In the genomic region with DNA sequence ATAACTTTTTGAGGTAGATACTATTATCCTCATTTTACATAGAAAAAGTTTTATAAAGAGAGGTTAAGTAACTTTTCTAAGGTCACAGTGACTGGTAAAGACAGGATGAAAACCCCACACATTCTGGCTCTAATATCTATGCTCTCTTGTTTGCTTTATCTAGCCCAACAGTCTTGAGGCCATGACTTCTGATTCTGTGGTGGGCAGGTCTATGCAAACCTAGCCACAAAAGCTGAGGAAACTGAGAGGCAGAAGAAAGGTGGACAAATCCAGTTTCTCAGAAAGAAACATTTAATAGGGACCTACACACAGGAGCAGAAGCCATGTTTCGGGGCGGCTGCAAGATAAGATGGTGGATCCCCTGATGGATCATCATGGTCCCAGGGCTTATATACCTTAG, we compare ENCODE assay signal across 21 cellular contexts. TPM values are rescaled to one million over a fixed set of nuclear protein-coding genes. Genes with fewer than 3 reads are reported as not detected.
A peak's percentile ranks its signal among the peaks of the same experiment; 100 is the strongest.
DNase-seq lines count a peak whose midpoint lies in the region; ATAC-seq, FAIRE-seq and TF ChIP-seq lines count a peak whose summit lies in the region.
"Had no signal": no experiment of that assay in that cellular context is flagged by ENCODE, and none has a peak within 500 bp of the region (broad histone marks: within the 10 kb centered on the region; RNA-seq: fewer than 3 reads in every experiment).

No MANE protein-coding gene starts in this region.

- H2AFZ ChIP-seq in endothelial cell of umbilical vein (ENCODE audit: low read depth, low read length): no peak overlapping the region

- peaks cover 4% of the 10 kb centered on the region for H3K36me3 Mint-ChIP-seq in T-helper 17 cell (ENCODE audit: low read depth)
- H3K36me3 Mint-ChIP-seq in natural killer cell treated with Interleukin-12 subunit alpha and Interleukin-12 subunit beta and Interleukin-15 and Interleukin-18, amount 100 ng/mL, for 72 hours: peaks cover 8% of the 10 kb centered on the region

- TF ChIP-seq CTCF in left ventricle myocardium inferior (IDR thresholded peaks at IDR 0.05; ENCODE audit: borderline replicate concordance) (no peak), heart left ventricle (IDR thresholded peaks at IDR 0.05) (no peak), endothelial cell of umbilical vein (IDR thresholded peaks at IDR 0.05; ENCODE audit: extremely low read depth in 1 of 2, insufficient read depth in 1 of 2, low read depth in 1 of 2, low read length in 2 of 2) (no peak), WERI-Rb-1 (IDR thresholded peaks at IDR 0.05; ENCODE audit: low read depth, low read length) (no peak), omental fat pad (IDR thresholded peaks at IDR 0.05) (no peak)

- H3K4me3 Mint-ChIP-seq in T-helper 17 cell: no peak overlapping the region
- H3K4me3 Mint-ChIP-seq in natural killer cell treated with Interleukin-12 subunit alpha and Interleukin-12 subunit beta and Interleukin-15 and Interleukin-18, amount 100 ng/mL, for 72 hours: no peak overlapping the region
- H3K4me3 Mint-ChIP-seq: B cell; CD4-positive, alpha-beta T cell; IgD-negative memory B cell had no signal

- no peaks in the 10 kb centered on the region for H3K27me3 Mint-ChIP-seq in T-helper 17 cell
- no peaks in the 10 kb centered on the region for H3K27me3 Mint-ChIP-seq in natural killer cell treated with Interleukin-12 subunit alpha and Interleukin-12 subunit beta and Interleukin-15 and Interleukin-18, amount 100 ng/mL, for 72 hours
- H3K27me3 Mint-ChIP-seq: B cell; CD4-positive, alpha-beta T cell; IgD-negative memory B cell had no signal

- ATAC-seq in heart left ventricle (no peak), T-helper 17 cell (no peak), omental fat pad (ENCODE audit: low FRiP score) (no peak)
- no peak for ATAC-seq in natural killer cell treated with Interleukin-12 subunit alpha and Interleukin-12 subunit beta and Interleukin-15 and Interleukin-18, amount 100 ng/mL, for 72 hours
- ATAC-seq: A549 had no signal

- CTCF ChIA-PET in endothelial cell of umbilical vein (lab: Charles Lee): no interaction called here

- H4K20me1 ChIP-seq in endothelial cell of umbilical vein (replicated peaks; ENCODE audit: control insufficient read depth, extremely low read depth, insufficient read depth, low read length): no peaks in the 10 kb centered on the region

- dilution Hi-C loops in endothelial cell of umbilical vein (cut with MboI; ENCODE audit: extremely low pct_ligation_motif_present, low sequenced_read_pairs): no loop called here

- H3K4me3 ChIP-seq in left ventricle myocardium inferior: no peak overlapping the region
- no peak overlapping the region for H3K4me3 ChIP-seq in heart left ventricle
- no peak overlapping the region for H3K4me3 ChIP-seq in endothelial cell of umbilical vein (replicated peaks in 1 of 3; ENCODE audit: insufficient read depth in 1 of 3, low read depth in 1 of 3, low read length in 3 of 3)
- H3K4me3 ChIP-seq in WERI-Rb-1 (ENCODE audit: low read depth, low read length): no peak overlapping the region
- H3K4me3 ChIP-seq: A549 had no signal

- H3K4me2 ChIP-seq in endothelial cell of umbilical vein (ENCODE audit: insufficient read depth, low read length): no peak overlapping the region
- H3K4me2 ChIP-seq: A549 had no signal

- 90 to 98% (median 97%) methylated on average over 2 of the region's 2 CpGs for WGBS in heart left ventricle, 4 donors

- H3K36me3 ChIP-seq in left ventricle myocardium inferior (peaks cover 77% of the 10 kb centered on the region), heart left ventricle (peaks cover 0 to 81% (median 53%) of the 10 kb centered on the region in 9 donors), endothelial cell of umbilical vein (ENCODE audit: control insufficient read depth in 2 of 2, extremely low read depth in 1 of 2, insufficient read depth in 2 of 2, low read length in 2 of 2) (peaks cover 0 to 10% of the 10 kb centered on the region in 2 experiments), WERI-Rb-1 (peaks cover 10% of the 10 kb centered on the region)

- H3K4me1 ChIP-seq in left ventricle myocardium inferior (peaks cover 11% of the 10 kb centered on the region), heart left ventricle (peaks cover 0 to 12% (median 0%) of the 10 kb centered on the region in 12 donors), endothelial cell of umbilical vein (ENCODE audit: control insufficient read depth, extremely low read depth, insufficient read depth, low read length) (no peaks in the 10 kb centered on the region)

- TF ChIP-seq POLR2A in heart left ventricle (IDR thresholded peaks at IDR 0.05): no peak
- no peak for TF ChIP-seq POLR2A in endothelial cell of umbilical vein (IDR thresholded peaks at IDR 0.05; ENCODE audit: low read depth, low read length)

- no peak for DNase-seq in left ventricle myocardium inferior
- DNase-seq in heart left ventricle: no peak
- DNase-seq in T-helper 17 cell: no peak
- no peak for DNase-seq in endothelial cell of umbilical vein (ENCODE audit: low read depth, low spot score)
- DNase-seq in natural killer cell treated with Interleukin-12 subunit alpha and Interleukin-12 subunit beta and Interleukin-15 and Interleukin-18, amount 100 ng/mL, for 72 hours (ENCODE audit: low spot score): no peak
- no peak for DNase-seq in WERI-Rb-1
- no peak for DNase-seq in omental fat pad (ENCODE audit: low spot score)
- DNase-seq: CD4-positive, alpha-beta T cell; COR-L47; DMS79; NCI-H1694; NCI-H2081; NCI-H2171; NCI-H345; NCI-H524; NCI-H774; NK-92 treated with Interleukin-12 subunit alpha and Interleukin-12 subunit beta, amount 100 ng/mL, for 24 hours had no signal

- peak overlapping the region; percentile 58 for H3K27ac ChIP-seq in left ventricle myocardium inferior (replicated peaks)
- peak overlapping the region in 1 of 12 donors; percentile 32 for H3K27ac ChIP-seq in heart left ventricle
- no peak overlapping the region for H3K27ac ChIP-seq in endothelial cell of umbilical vein (ENCODE audit: insufficient read depth, low read depth, low read length)
- H3K27ac ChIP-seq in WERI-Rb-1: no peak overlapping the region
- H3K27ac ChIP-seq: A549 had no signal

- BruUV-seq in endothelial cell of umbilical vein (replicated peaks; lab: Mats Ljungman, UMichigan): no TSS peak

- no peaks in the 10 kb centered on the region for H3K9me3 Mint-ChIP-seq in natural killer cell treated with Interleukin-12 subunit alpha and Interleukin-12 subunit beta and Interleukin-15 and Interleukin-18, amount 100 ng/mL, for 72 hours
- H3K9me3 Mint-ChIP-seq: CD4-positive, alpha-beta T cell; IgD-negative memory B cell had no signal

- H3K9ac ChIP-seq in endothelial cell of umbilical vein (replicated peaks; ENCODE audit: extremely low read depth, insufficient read depth, low read length): no peak overlapping the region

- H3K9me3 ChIP-seq in left ventricle myocardium inferior (replicated peaks): peaks cover under 1% of the 10 kb centered on the region
- peaks cover 0 to 4% (median 0%) of the 10 kb centered on the region in 12 donors for H3K9me3 ChIP-seq in heart left ventricle
- no peaks in the 10 kb centered on the region for H3K9me3 ChIP-seq in T-helper 17 cell (ENCODE audit: control insufficient read depth, low read length, poor library complexity, severe bottlenecking)
- H3K9me3 ChIP-seq in endothelial cell of umbilical vein (replicated peaks; ENCODE audit: control insufficient read depth, insufficient read depth, low read length): no peaks in the 10 kb centered on the region
- H3K9me3 ChIP-seq in WERI-Rb-1 (ENCODE audit: severe bottlenecking): peaks cover 3% of the 10 kb centered on the region
- H3K9me3 ChIP-seq: A549 had no signal

- H3K9me1 ChIP-seq in endothelial cell of umbilical vein (replicated peaks; ENCODE audit: control insufficient read depth, extremely low read depth, insufficient read depth, low read length): no peaks in the 10 kb centered on the region

- no peaks in the 10 kb centered on the region for H3K79me2 ChIP-seq in endothelial cell of umbilical vein (ENCODE audit: control insufficient read depth, insufficient read depth, low read length)

- POLR2A ChIA-PET in endothelial cell of umbilical vein (lab: Charles Lee): no interaction called here

- peak; percentile 8 for FAIRE-seq in endothelial cell of umbilical vein (lab: Jason Lieb, UNC)
- FAIRE-seq: A549, RCC 7860 had no signal

- intact Hi-C loops in left ventricle myocardium inferior (cut with micrococcal nuclease) (no loop called here), heart left ventricle (cut with DNase I) (loop anchor here in 1 of 10 donors (10.0 kb wide), 1 partner anchor 63 kb away; no protein-coding TSS in a partner anchor), endothelial cell of umbilical vein (cut with micrococcal nuclease) (no loop called here)

- H3K4me1 Mint-ChIP-seq in T-helper 17 cell: peaks cover 5% of the 10 kb centered on the region
- peaks cover 0 to 12% of the 10 kb centered on the region in 2 donors for H3K4me1 Mint-ChIP-seq in natural killer cell treated with Interleukin-12 subunit alpha and Interleukin-12 subunit beta and Interleukin-15 and Interleukin-18, amount 100 ng/mL, for 72 hours (ENCODE audit: low read depth in 2 of 2)
- H3K4me1 Mint-ChIP-seq: B cell had no signal

- H3K27me3 ChIP-seq in left ventricle myocardium inferior (ENCODE audit: low read depth) (no peaks in the 10 kb centered on the region), heart left ventricle (no peaks in the 10 kb centered on the region), endothelial cell of umbilical vein (ENCODE audit: control insufficient read depth in 2 of 2, insufficient read depth in 2 of 2, low read length in 2 of 2) (no peaks in the 10 kb centered on the region), WERI-Rb-1 (ENCODE audit: insufficient read depth, low read depth, severe bottlenecking) (no peaks in the 10 kb centered on the region)

- H3K27ac Mint-ChIP-seq in T-helper 17 cell: peak overlapping the region; percentile 67
- peak overlapping the region in 1 of 2 donors; percentile 48 for H3K27ac Mint-ChIP-seq in natural killer cell treated with Interleukin-12 subunit alpha and Interleukin-12 subunit beta and Interleukin-15 and Interleukin-18, amount 100 ng/mL, for 72 hours
- H3K27ac Mint-ChIP-seq: B cell; CD4-positive, alpha-beta T cell had no signal

RNA-seq across cellular contexts. Expression of a gene that starts 21.9 kb away (rescaled TPM):
- total RNA-seq in left ventricle myocardium inferior: 143 TPM
- total RNA-seq in heart left ventricle: 100 to 1,000 TPM in 7 of 9 donors, 10 to 100 TPM in 2; 86.7 to 154 (median 118) TPM
- 100 to 1,000 TPM; 121 to 246 TPM for polyA plus RNA-seq in heart left ventricle
- total RNA-seq in T-helper 17 cell: 100 to 1,000 TPM; 161 to 182 TPM
- total RNA-seq in endothelial cell of umbilical vein: 307 and 337 TPM in 2 replicates
- polyA plus RNA-seq in endothelial cell of umbilical vein: 43.8 and 73.2 TPM in 2 replicates
- polyA plus RNA-seq in endothelial cell of umbilical vein (2011; cell fraction: cytosol; rRNA removed): 130 and 136 TPM in 2 replicates
- 128 and 178 TPM in 2 replicates for polyA plus RNA-seq in endothelial cell of umbilical vein (2011; cell fraction: nucleus; rRNA removed)
- 375 and 526 TPM in 2 replicates for polyA plus RNA-seq in endothelial cell of umbilical vein (2012)
- 137 and 141 TPM in 2 replicates for polyA minus RNA-seq in endothelial cell of umbilical vein
- 320 TPM for polyA minus RNA-seq in endothelial cell of umbilical vein (2011; cell fraction: cytosol; rRNA and poly(A)+ RNA removed)
- polyA minus RNA-seq in endothelial cell of umbilical vein (2011; cell fraction: nucleus; rRNA and poly(A)+ RNA removed): 81.6 and 90.4 TPM in 2 replicates
- 100 to 1,000 TPM; 380 to 655 TPM for total RNA-seq in natural killer cell treated with Interleukin-12 subunit alpha and Interleukin-12 subunit beta and Interleukin-15 and Interleukin-18, amount 100 ng/mL, for 72 hours
- total RNA-seq in omental fat pad: 100 to 1,000 TPM; 138 to 643 (median 306) TPM

RNA-seq across cellular contexts. Expression of a gene that starts 22.4 kb away (rescaled TPM):
- total RNA-seq in left ventricle myocardium inferior (120 TPM), heart left ventricle (100 to 1,000 TPM in 6 of 9 donors, 10 to 100 TPM in 3; 75.0 to 136 (median 102) TPM), T-helper 17 cell (10 to 100 TPM; 61.3 to 74.6 TPM), endothelial cell of umbilical vein (137 and 145 TPM in 2 replicates), omental fat pad (100 to 1,000 TPM in 3 of 4 donors, 10 to 100 TPM in 1; 86.5 to 352 (median 177) TPM)
- polyA plus RNA-seq in heart left ventricle (100 to 1,000 TPM; 184 to 261 TPM), endothelial cell of umbilical vein (32.2 and 59.8 TPM in 2 replicates)
- 109 and 170 TPM in 2 replicates for polyA plus RNA-seq in endothelial cell of umbilical vein (2011; cell fraction: cytosol; rRNA removed)
- 26.3 and 49.7 TPM in 2 replicates for polyA plus RNA-seq in endothelial cell of umbilical vein (2011; cell fraction: nucleus; rRNA removed)
- polyA plus RNA-seq in endothelial cell of umbilical vein (2012): 309 and 472 TPM in 2 replicates
- polyA minus RNA-seq in endothelial cell of umbilical vein: 10.2 and 13.9 TPM in 2 replicates
- polyA minus RNA-seq in endothelial cell of umbilical vein (2011; cell fraction: cytosol; rRNA and poly(A)+ RNA removed): 36.2 TPM
- 10.9 and 11.6 TPM in 2 replicates for polyA minus RNA-seq in endothelial cell of umbilical vein (2011; cell fraction: nucleus; rRNA and poly(A)+ RNA removed)
- 100 to 1,000 TPM; 140 to 158 TPM for total RNA-seq in natural killer cell treated with Interleukin-12 subunit alpha and Interleukin-12 subunit beta and Interleukin-15 and Interleukin-18, amount 100 ng/mL, for 72 hours

RNA-seq across cellular contexts. Expression of a gene that starts 24.4 kb away (rescaled TPM):
- total RNA-seq in left ventricle myocardium inferior (28.2 TPM), heart left ventricle (10 to 100 TPM; 26.6 to 39.9 (median 33.8) TPM), T-helper 17 cell (10 to 100 TPM; 50.8 to 54.9 TPM), endothelial cell of umbilical vein (15.1 and 19.5 TPM in 2 replicates), omental fat pad (10 to 100 TPM; 27.0 to 47.7 (median 37.0) TPM)
- polyA plus RNA-seq in heart left ventricle (10 to 100 TPM; 21.6 to 38.5 TPM), endothelial cell of umbilical vein (1.6 and 2.4 TPM in 2 replicates)
- 3.1 and 3.7 TPM in 2 replicates for polyA plus RNA-seq in endothelial cell of umbilical vein (2011; cell fraction: cytosol; rRNA removed)
- polyA plus RNA-seq in endothelial cell of umbilical vein (2011; cell fraction: nucleus; rRNA removed): 3.0 and 3.6 TPM in 2 replicates
- polyA plus RNA-seq in endothelial cell of umbilical vein (2012): 19.9 and 20.6 TPM in 2 replicates
- polyA minus RNA-seq in endothelial cell of umbilical vein: 7.1 and 7.5 TPM in 2 replicates
- 2.8 TPM for polyA minus RNA-seq in endothelial cell of umbilical vein (2011; cell fraction: cytosol; rRNA and poly(A)+ RNA removed)
- polyA minus RNA-seq in endothelial cell of umbilical vein (2011; cell fraction: nucleus; rRNA and poly(A)+ RNA removed): 15.1 and 17.6 TPM in 2 replicates
- total RNA-seq in natural killer cell treated with Interleukin-12 subunit alpha and Interleukin-12 subunit beta and Interleukin-15 and Interleukin-18, amount 100 ng/mL, for 72 hours: 10 to 100 TPM; 27.8 to 40.4 TPM

RNA-seq across cellular contexts. Expression of a gene that starts 38.1 kb away (rescaled TPM):
- total RNA-seq in left ventricle myocardium inferior (35.7 TPM), heart left ventricle (10 to 100 TPM; 25.6 to 40.9 (median 35.2) TPM), T-helper 17 cell (10 to 100 TPM; 16.3 to 28.9 TPM), endothelial cell of umbilical vein (24.0 and 27.9 TPM in 2 replicates), omental fat pad (10 to 100 TPM; 20.3 to 27.3 (median 23.6) TPM)
- polyA plus RNA-seq in heart left ventricle (10 to 100 TPM; 19.6 to 48.9 TPM), endothelial cell of umbilical vein (16.1 and 23.9 TPM in 2 replicates)
- 27.3 and 30.5 TPM in 2 replicates for polyA plus RNA-seq in endothelial cell of umbilical vein (2011; cell fraction: cytosol; rRNA removed)
- polyA plus RNA-seq in endothelial cell of umbilical vein (2011; cell fraction: nucleus; rRNA removed): 10.9 and 16.3 TPM in 2 replicates
- polyA plus RNA-seq in endothelial cell of umbilical vein (2012): 28.9 and 46.0 TPM in 2 replicates
- polyA minus RNA-seq in endothelial cell of umbilical vein: 9.1 and 10.1 TPM in 2 replicates
- polyA minus RNA-seq in endothelial cell of umbilical vein (2011; cell fraction: cytosol; rRNA and poly(A)+ RNA removed): 7.9 TPM
- 8.1 and 11.5 TPM in 2 replicates for polyA minus RNA-seq in endothelial cell of umbilical vein (2011; cell fraction: nucleus; rRNA and poly(A)+ RNA removed)
- 10 to 100 TPM; 16.9 to 25.7 TPM for total RNA-seq in natural killer cell treated with Interleukin-12 subunit alpha and Interleukin-12 subunit beta and Interleukin-15 and Interleukin-18, amount 100 ng/mL, for 72 hours

RNA-seq across cellular contexts. Expression of a gene that starts 42.9 kb away (rescaled TPM):
- total RNA-seq in left ventricle myocardium inferior: 143 TPM
- 100 to 1,000 TPM in 8 of 9 donors, 10 to 100 TPM in 1; 80.4 to 167 (median 133) TPM for total RNA-seq in heart left ventricle
- polyA plus RNA-seq in heart left ventricle: 100 to 1,000 TPM in 1 of 2 donors, 10 to 100 TPM in 1; 88.1 to 112 TPM
- total RNA-seq in T-helper 17 cell: 100 to 1,000 TPM; 454 to 510 TPM
- 222 and 234 TPM in 2 replicates for total RNA-seq in endothelial cell of umbilical vein
- 271 and 321 TPM in 2 replicates for polyA plus RNA-seq in endothelial cell of umbilical vein
- 179 and 201 TPM in 2 replicates for polyA plus RNA-seq in endothelial cell of umbilical vein (2011; cell fraction: cytosol; rRNA removed)
- 1,807 and 2,301 TPM in 2 replicates for polyA plus RNA-seq in endothelial cell of umbilical vein (2011; cell fraction: nucleus; rRNA removed)
- polyA plus RNA-seq in endothelial cell of umbilical vein (2012): 235 and 294 TPM in 2 replicates
- polyA minus RNA-seq in endothelial cell of umbilical vein: 503 and 547 TPM in 2 replicates
- 48.5 TPM for polyA minus RNA-seq in endothelial cell of umbilical vein (2011; cell fraction: cytosol; rRNA and poly(A)+ RNA removed)
- polyA minus RNA-seq in endothelial cell of umbilical vein (2011; cell fraction: nucleus; rRNA and poly(A)+ RNA removed): 485 and 699 TPM in 2 replicates
- total RNA-seq in natural killer cell treated with Interleukin-12 subunit alpha and Interleukin-12 subunit beta and Interleukin-15 and Interleukin-18, amount 100 ng/mL, for 72 hours: 100 to 1,000 TPM; 272 to 287 TPM
- total RNA-seq in omental fat pad: 100 to 1,000 TPM; 257 to 444 (median 292) TPM
